ENCODE assay signal across 21 cellular contexts in the genomic region with DNA sequence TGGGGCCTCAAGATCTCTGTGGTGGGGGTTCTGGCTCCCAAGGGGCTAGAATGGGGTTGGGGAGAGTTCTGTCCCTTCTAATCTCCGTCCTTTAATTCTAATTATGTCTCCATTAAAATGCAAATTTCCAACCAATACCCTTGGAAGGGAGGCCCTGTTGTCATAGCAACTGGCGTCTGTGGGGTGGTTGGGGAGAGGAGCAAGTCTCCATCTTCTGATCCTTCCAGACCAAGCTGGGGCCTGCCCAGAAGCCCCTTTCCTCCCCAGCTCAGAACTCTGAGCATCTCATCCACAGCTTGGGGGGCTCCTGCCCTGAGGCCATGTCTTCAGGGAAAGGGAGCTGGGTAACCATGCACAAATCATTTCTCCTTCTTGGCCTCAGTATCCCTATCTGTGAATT. TPM values are rescaled to one million over a fixed set of nuclear protein-coding genes. Genes with fewer than 3 reads are reported as not detected.
"Had no signal": no experiment of that assay in that cellular context is flagged by ENCODE, and none has a peak within 500 bp of the region (broad histone marks: within the 10 kb centered on the region; RNA-seq: fewer than 3 reads in every experiment).

No MANE protein-coding gene starts in this region.

- H3K36me3 ChIP-seq: lower lobe of right lung, ovary, spleen, tibial artery had no signal

- H3K27ac ChIP-seq: dorsolateral prefrontal cortex, lower lobe of right lung, ovary, psoas muscle, skin epidermis, spleen, testis, tibial artery had no signal

- H3K27ac Mint-ChIP-seq: natural killer cell; stimulated activated memory B cell treated with anti-CD40 and anti-IgM and Interleukin-4, amounts not matched to agents 10 μg/mL and 1 μg/mL and 100 μg/mL, for 72 hours; type B pancreatic cell had no signal

- DNase-seq: dorsolateral prefrontal cortex; effector CD4-positive, alpha-beta T cell; hypothalamus; left ventricle myocardium superior; lower lobe of right lung; natural killer cell; occipital lobe; ovary; psoas muscle; spleen; stimulated activated CD4-positive, alpha-beta T cell treated with anti-CD3 and anti-CD28 coated beads, Interleukin-4, amount 100 ng/mL, for 4 hours; stimulated activated naive CD8-positive, alpha-beta T cell treated with anti-CD3 and anti-CD28 coated beads, Interleukin-15, Interleukin-2, amounts not matched to agents 100 U/mL and 50 U/mL, for 24 hours; substantia nigra; testis; tibial artery had no signal

- H3K4me3 Mint-ChIP-seq: natural killer cell; stimulated activated memory B cell treated with anti-CD40 and anti-IgM and Interleukin-4, amounts not matched to agents 10 μg/mL and 1 μg/mL and 100 μg/mL, for 72 hours; type B pancreatic cell had no signal

- H3K4me3 ChIP-seq: dorsolateral prefrontal cortex, lower lobe of right lung, ovary, psoas muscle, skin epidermis, spleen, testis, tibial artery had no signal

- H3K9me3 Mint-ChIP-seq: natural killer cell; stimulated activated memory B cell treated with anti-CD40 and anti-IgM and Interleukin-4, amounts not matched to agents 10 μg/mL and 1 μg/mL and 100 μg/mL, for 72 hours; type B pancreatic cell had no signal

- H3K27me3 ChIP-seq: dorsolateral prefrontal cortex, ovary, testis had no signal

- ATAC-seq: left ventricle myocardium superior; lower lobe of right lung; natural killer cell; psoas muscle; right cardiac atrium; stimulated activated memory B cell treated with anti-CD40 and anti-IgM and Interleukin-4, amounts not matched to agents 10 μg/mL and 1 μg/mL and 100 μg/mL, for 72 hours; stimulated activated naive CD8-positive, alpha-beta T cell treated with anti-CD3 and anti-CD28 coated beads, Interleukin-15, Interleukin-2, amounts not matched to agents 100 U/mL and 50 U/mL, for 24 hours had no signal

- H3K36me3 Mint-ChIP-seq: natural killer cell; stimulated activated memory B cell treated with anti-CD40 and anti-IgM and Interleukin-4, amounts not matched to agents 10 μg/mL and 1 μg/mL and 100 μg/mL, for 72 hours; type B pancreatic cell had no signal

RNA-seq across cellular contexts. Expression of a gene that starts 32.6 kb away (rescaled TPM):
- total RNA-seq: fibroblast of villous mesenchyme, left ventricle myocardium superior had no signal
- polyA plus RNA-seq: keratinocyte had no signal
